In the genomic region with DNA sequence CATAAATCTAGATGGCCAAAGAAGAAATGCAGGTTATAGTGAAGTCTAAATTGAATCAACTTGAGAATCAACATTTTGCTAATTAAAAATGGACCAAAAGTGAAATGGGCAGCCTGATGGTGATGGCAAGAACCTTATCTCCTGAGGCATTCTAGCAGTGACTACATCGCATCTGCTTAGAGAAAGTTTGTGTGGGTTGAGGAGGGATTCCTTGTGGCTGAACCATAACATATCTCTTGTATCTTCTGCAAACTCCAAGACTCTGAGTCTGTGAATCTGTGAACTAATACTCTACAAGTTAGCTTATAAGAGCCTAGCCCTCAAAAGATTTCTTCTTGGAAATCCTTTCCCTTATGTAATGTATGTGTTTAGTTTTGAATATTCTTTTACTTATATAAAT, we compare ENCODE assay signal across 22 cellular contexts.
DNase-seq lines count a peak whose midpoint lies in the region; ATAC-seq and TF ChIP-seq lines count a peak whose summit lies in the region.
"Had no signal": no experiment of that assay in that cellular context is flagged by ENCODE, and none has a peak within 500 bp of the region (broad histone marks: within the 10 kb centered on the region; RNA-seq: fewer than 3 reads in every experiment).

No MANE protein-coding gene starts in this region.

- no peaks in the 10 kb centered on the region for H3K27me3 Mint-ChIP-seq in activated naive CD4-positive, alpha-beta T cell treated with anti-CD3 and anti-CD28 coated beads for 36 hours (ENCODE audit: low read depth)
- H3K27me3 Mint-ChIP-seq: CD4-positive, CD25-positive, alpha-beta regulatory T cell had no signal

- H3K27me3 ChIP-seq in left lung = no peaks in the 10 kb centered on the region
- H3K27me3 ChIP-seq: BLaER1, MG63 had no signal

- no peak for TF ChIP-seq CTCF in AG10803 (conservative IDR thresholded peaks at IDR 0.05; ENCODE audit: low read length)
- no peak for TF ChIP-seq CTCF in cardiac fibroblast (IDR thresholded peaks at IDR 0.05; ENCODE audit: low read depth, low read length)
- TF ChIP-seq CTCF in left lung (IDR thresholded peaks at IDR 0.05) = no peak
- no peak for TF ChIP-seq CTCF in coronary artery (IDR thresholded peaks at IDR 0.05)

- no peaks in the 10 kb centered on the region for H3K4me1 Mint-ChIP-seq in activated naive CD4-positive, alpha-beta T cell treated with anti-CD3 and anti-CD28 coated beads for 36 hours (ENCODE audit: low read depth)
- H3K4me1 Mint-ChIP-seq: CD4-positive, CD25-positive, alpha-beta regulatory T cell had no signal

- DNase-seq in AG10803 (ENCODE audit: low read depth) (peak; percentile 27), OCI-M1 (lab: John Stamatoyannopoulos, UW) (peak; percentile 22), cardiac fibroblast (ENCODE audit: low read depth in 2 of 2) (peak; percentile 11 to 23), non-pigmented ciliary epithelial cell (ENCODE audit: low read depth) (peak; percentile 43), left lung (no peak), NCI-H2171 (lab: John Stamatoyannopoulos, UW) (no peak), coronary artery (ENCODE audit: low spot score) (no peak)
- DNase-seq in activated naive CD4-positive, alpha-beta T cell treated with anti-CD3 and anti-CD28 coated beads for 36 hours = no peak
- DNase-seq: 8988T; ACHN; CD4-positive, CD25-positive, alpha-beta regulatory T cell; DMS153; DND-41; H7; KG1; MG63; NCI-H2029; NCI-H2227 treated with DMSO at 0.1 percent for 48 hours; NCI-H526 treated with DMSO at 0.1 percent for 48 hours; SHP77 had no signal

- no peak overlapping the region for H3K4me3 Mint-ChIP-seq in activated naive CD4-positive, alpha-beta T cell treated with anti-CD3 and anti-CD28 coated beads for 36 hours
- H3K4me3 Mint-ChIP-seq: CD4-positive, CD25-positive, alpha-beta regulatory T cell had no signal

- H3K9me3 ChIP-seq in left lung = no peaks in the 10 kb centered on the region
- H3K9me3 ChIP-seq: BLaER1, MG63 had no signal

- ATAC-seq in left lung = no peak

- CTCF ChIA-PET in activated naive CD4-positive, alpha-beta T cell treated with anti-CD3 and anti-CD28 coated beads for 36 hours (lab: Charles Lee) = no interaction called here

- H3K36me3 ChIP-seq in left lung = no peaks in the 10 kb centered on the region
- H3K36me3 ChIP-seq: BLaER1, MG63 had no signal

- no peaks in the 10 kb centered on the region for H3K9me3 Mint-ChIP-seq in activated naive CD4-positive, alpha-beta T cell treated with anti-CD3 and anti-CD28 coated beads for 36 hours

- H3K27ac ChIP-seq in left lung = no peak overlapping the region
- H3K27ac ChIP-seq in coronary artery = no peak overlapping the region
- H3K27ac ChIP-seq: BLaER1, RWPE1 had no signal

- no peak overlapping the region for H3K4me3 ChIP-seq in AG10803 (ENCODE audit: low read length)
- H3K4me3 ChIP-seq in cardiac fibroblast (replicated peaks in 1 of 2; ENCODE audit: low read depth in 2 of 2, low read length in 2 of 2) = no peak overlapping the region
- H3K4me3 ChIP-seq in left lung = no peak overlapping the region
- no peak overlapping the region for H3K4me3 ChIP-seq in coronary artery
- H3K4me3 ChIP-seq: BLaER1, MG63 had no signal

- intact Hi-C loops in left lung (cut with DNase I) = no loop called here
- intact Hi-C loops in activated naive CD4-positive, alpha-beta T cell treated with anti-CD3 and anti-CD28 coated beads for 36 hours (cut with micrococcal nuclease) = no loop called here

- no peaks in the 10 kb centered on the region for H3K36me3 Mint-ChIP-seq in activated naive CD4-positive, alpha-beta T cell treated with anti-CD3 and anti-CD28 coated beads for 36 hours (ENCODE audit: low read depth)
- H3K36me3 Mint-ChIP-seq: CD4-positive, CD25-positive, alpha-beta regulatory T cell had no signal

- no peak overlapping the region for H3K27ac Mint-ChIP-seq in activated naive CD4-positive, alpha-beta T cell treated with anti-CD3 and anti-CD28 coated beads for 36 hours

- H3K4me1 ChIP-seq in left lung = no peaks in the 10 kb centered on the region
- H3K4me1 ChIP-seq: BLaER1 had no signal

Comparison
In these comparisons a context has a peak if more than half of its experiments do, and no peak if none do; other contexts are left out.
1. DNase-seq: peak in AG10803 (single experiment), OCI-M1 (single experiment), cardiac fibroblast (2 of 2) and non-pigmented ciliary epithelial cell (single experiment); none in left lung (0 of 2), NCI-H2171 (single experiment), coronary artery (single experiment) and activated naive CD4-positive, alpha-beta T cell treated with anti-CD3 and anti-CD28 coated beads for 36 hours (single experiment).